In the genomic region with DNA sequence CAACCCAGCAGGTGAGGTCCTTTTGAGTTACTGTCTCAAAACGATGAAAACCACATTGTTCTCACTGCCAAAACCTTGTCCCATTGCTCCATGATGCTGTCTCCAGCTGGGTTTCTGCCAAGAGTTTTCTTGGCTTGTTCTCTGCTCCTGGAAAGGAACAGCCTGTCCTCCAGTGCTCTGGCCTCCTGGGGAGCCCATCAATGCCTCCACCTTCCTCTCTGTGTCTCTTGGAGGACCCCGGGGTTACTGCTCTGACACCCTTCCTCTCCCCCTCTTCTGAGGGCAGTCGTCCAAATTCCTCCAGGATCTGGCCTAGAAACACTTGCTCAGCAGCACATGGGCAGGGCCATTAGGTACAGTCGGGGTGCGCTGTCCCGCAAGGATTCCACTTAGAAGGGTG, we compare ENCODE assay signal across 13 cellular contexts.
DNase-seq lines count a peak whose midpoint lies in the region; ATAC-seq, FAIRE-seq and TF ChIP-seq lines count a peak whose summit lies in the region.
"Had no signal": no experiment of that assay in that cellular context is flagged by ENCODE, and none has a peak within 500 bp of the region (broad histone marks: within the 10 kb centered on the region; RNA-seq: fewer than 3 reads in every experiment).

No MANE protein-coding gene starts in this region.

- TF ChIP-seq CTCF in liver (IDR thresholded peaks at IDR 0.05; ENCODE audit: low read depth, low read length, missing input control) = no peak
- no peak for TF ChIP-seq CTCF in HepG2 (CRISPR knock-in tag; IDR thresholded peaks at IDR 0.05)
- no peak for TF ChIP-seq CTCF in type B pancreatic cell (conservative IDR thresholded peaks at IDR 0.05)

- TF ChIP-seq POLR2A in HepG2 (IDR thresholded peaks at IDR 0.05; ENCODE audit: insufficient read depth in 1 of 2, low read depth in 2 of 2, low read length in 2 of 2) = no peak

- in situ Hi-C loops in HepG2 (cut with HindIII; ENCODE audit: extremely low pct_ligation_motif_present, low pct_unique_long_range_greater_than_20kb) = no loop called here

- H3K27me3 ChIP-seq in liver (ENCODE audit: control insufficient read depth in 4 of 4, insufficient read depth in 4 of 4, low read length in 3 of 4) (peaks cover 0 to 3% (median 0%) of the 10 kb centered on the region in 4 donors), HepG2 (ENCODE audit: control insufficient read depth in 1 of 2, insufficient read depth in 2 of 2, low read length in 2 of 2) (peaks cover 0 to 23% of the 10 kb centered on the region in 2 experiments; a peak in 3 of 5 replicates)
- H3K27me3 ChIP-seq: SJCRH30 had no signal

- H3K9me3 ChIP-seq in liver (ENCODE audit: control insufficient read depth in 4 of 4, low read length in 3 of 4) (peaks cover 2 to 8% (median 3%) of the 10 kb centered on the region in 4 donors), HepG2 (ENCODE audit: low read length) (no peaks in the 10 kb centered on the region)

- no peaks in the 10 kb centered on the region for H3K79me2 ChIP-seq in HepG2 (ENCODE audit: insufficient read depth, low read length)

- H4K20me1 ChIP-seq in HepG2 (ENCODE audit: insufficient read depth, low read length) = no peaks in the 10 kb centered on the region; the same call in 1 of the 2 replicates

- FAIRE-seq in HepG2 (lab: Jason Lieb, UNC) = no peak

- H3K27ac Mint-ChIP-seq in type B pancreatic cell = no peak overlapping the region
- H3K27ac Mint-ChIP-seq: activated naive CD4-positive, alpha-beta T cell treated with anti-CD3 and anti-CD28 coated beads, Interleukin-2, amount 50 U/mL, for 72 hours; endodermal cell had no signal

- H3K4me1 Mint-ChIP-seq in type B pancreatic cell (ENCODE audit: unreplicated experiment) = peaks cover 12% of the 10 kb centered on the region

- no peaks in the 10 kb centered on the region for H3K4me1 ChIP-seq in liver (ENCODE audit: control insufficient read depth in 4 of 4, insufficient read depth in 4 of 4, low read length in 3 of 4)
- no peaks in the 10 kb centered on the region for H3K4me1 ChIP-seq in HepG2 (ENCODE audit: insufficient read depth, low read length)

- H3K36me3 Mint-ChIP-seq in type B pancreatic cell = no peaks in the 10 kb centered on the region
- H3K36me3 Mint-ChIP-seq: activated naive CD4-positive, alpha-beta T cell treated with anti-CD3 and anti-CD28 coated beads, Interleukin-2, amount 50 U/mL, for 72 hours had no signal

- H3K36me3 ChIP-seq in liver (ENCODE audit: control insufficient read depth in 4 of 4, insufficient read depth in 3 of 4, low read depth in 1 of 4, low read length in 3 of 4) (no peaks in the 10 kb centered on the region), HepG2 (replicated peaks in 1 of 2; ENCODE audit: control insufficient read depth in 1 of 2, insufficient read depth in 2 of 2, low read length in 2 of 2) (no peaks in the 10 kb centered on the region)
- H3K36me3 ChIP-seq: SJCRH30 had no signal

- H3K9me3 Mint-ChIP-seq in type B pancreatic cell = peaks cover 11% of the 10 kb centered on the region
- H3K9me3 Mint-ChIP-seq: activated naive CD4-positive, alpha-beta T cell treated with anti-CD3 and anti-CD28 coated beads, Interleukin-2, amount 50 U/mL, for 72 hours had no signal

- POLR2A ChIA-PET in HepG2 (lab: Yijun Ruan, JAX) = no interaction called here

- H3K4me3 ChIP-seq in liver (ENCODE audit: low read depth in 1 of 3, low read length in 3 of 3) (no peak overlapping the region), HepG2 (replicated peaks in 1 of 3; ENCODE audit: insufficient read depth in 1 of 3, low read depth in 2 of 3, low read length in 3 of 3) (no peak overlapping the region)
- H3K4me3 ChIP-seq: SJCRH30 had no signal

- H2AFZ ChIP-seq in HepG2 (ENCODE audit: low read length) = no peak overlapping the region

- no peak for TF ChIP-seq EP300 in HepG2 (IDR thresholded peaks at IDR 0.05; ENCODE audit: low read depth in 2 of 2, low read length in 2 of 2)
- no peak for TF ChIP-seq EP300 in HepG2 (CRISPR knock-in tag; IDR thresholded peaks at IDR 0.05; ENCODE audit: borderline replicate concordance)

- 56% methylated on average over 6 of the region's 6 CpGs for WGBS in liver
- 43% methylated on average over 6 of the region's 6 CpGs for WGBS in HepG2 (ENCODE audit: low lambda C conversion rate)

- intact Hi-C loops in HepG2 (cut with micrococcal nuclease; ENCODE audit: unreplicated experiment) = no loop called here
- intact Hi-C loops in Right ventricle myocardium superior (cut with DNase I) = loop anchor here (2.0 kb wide), 1 partner anchor 64 kb away; the partner anchor contains the start of gene RGMA

- CTCF ChIA-PET in HepG2 (lab: Yijun Ruan, JAX; ENCODE audit: low intra/inter-chr PET ratio, low total read pairs) = no interaction called here

- H3K9ac ChIP-seq in liver (ENCODE audit: low read depth in 1 of 2, low read length in 2 of 2) (no peak overlapping the region), HepG2 (ENCODE audit: insufficient read depth, low read depth, low read length) (no peak overlapping the region)

- TF ChIP-seq RAD21 in liver (IDR thresholded peaks at IDR 0.05) = no peak
- no peak for TF ChIP-seq RAD21 in HepG2 (CRISPR knock-in tag; IDR thresholded peaks at IDR 0.05)

- no peak overlapping the region for H3K4me2 ChIP-seq in HepG2 (ENCODE audit: low read depth, low read length)

- ATAC-seq in HepG2 (no peak), Right ventricle myocardium superior (ENCODE audit: poor library complexity) (peak; percentile 93), GM21576 (IDR thresholded peaks at IDR 0.05; ENCODE audit: unreplicated experiment) (no peak)

- DNase-seq in HepG2 (ENCODE audit: low spot score) (no peak), Right ventricle myocardium superior (peak; percentile 78), occipital lobe (lab: John Stamatoyannopoulos, UW) (peak; percentile 21), type B pancreatic cell (ENCODE audit: extremely low spot score, unreplicated experiment) (no peak)
- DNase-seq in activated CD4-positive, alpha-beta T cell treated with anti-CD3 and anti-CD28 coated beads for 1 hour = no peak
- no peak for DNase-seq in stimulated activated CD4-positive, alpha-beta T cell treated with anti-CD3 and anti-CD28 coated beads, Interleukin-4, amount 100 ng/mL, for 4 hours
- DNase-seq: endodermal cell; NCI-H524 treated with DMSO at 0.1 percent for 48 hours; stimulated activated CD4-positive, alpha-beta T cell treated with anti-CD3 and anti-CD28 coated beads, Interleukin-2, amount 100 ng/mL, for 24 hours had no signal

- BruUV-seq in HepG2 (replicated peaks; lab: Mats Ljungman, UMichigan) = no TSS peak

- H3K27ac ChIP-seq in liver (ENCODE audit: low read depth in 1 of 2, low read length in 2 of 2) (no peak overlapping the region), HepG2 (ENCODE audit: extremely low read length, insufficient read depth, low read length) (no peak overlapping the region)
- H3K27ac ChIP-seq: SJCRH30 had no signal

- no peak overlapping the region for H3K4me3 Mint-ChIP-seq in type B pancreatic cell
- H3K4me3 Mint-ChIP-seq: endodermal cell had no signal

- no peaks in the 10 kb centered on the region for H3K27me3 Mint-ChIP-seq in type B pancreatic cell

TF ChIP-seq in liver, 16 proteins besides CTCF, POLR2A, EP300 and RAD21:
- TF ChIP-seq FOXA2 (IDR thresholded peaks at IDR 0.05) = no peak
- TF ChIP-seq SP1 (IDR thresholded peaks at IDR 0.05) = peak; percentile 19
- peak; percentile 76 for TF ChIP-seq NR2F2 (IDR thresholded peaks at IDR 0.05)
- TF ChIP-seq HNF4G (IDR thresholded peaks at IDR 0.05) = no peak

TF ChIP-seq in HepG2, 621 proteins besides CTCF, POLR2A, EP300 and RAD21 (continues in another document):
- TF ChIP-seq TBX2 (CRISPR knock-in tag; IDR thresholded peaks at IDR 0.05; ENCODE audit: borderline replicate concordance) = no peak
- no peak for TF ChIP-seq ZNF101 (CRISPR knock-in tag; IDR thresholded peaks at IDR 0.05; ENCODE audit: borderline replicate concordance, low read depth)
- no peak for TF ChIP-seq SNAPC2 (CRISPR knock-in tag; IDR thresholded peaks at IDR 0.05)
- no peak for TF ChIP-seq SNAPC4 (CRISPR knock-in tag; IDR thresholded peaks at IDR 0.05)
- TF ChIP-seq ZSCAN29 (CRISPR knock-in tag; conservative IDR thresholded peaks at IDR 0.05) = no peak
- no peak for TF ChIP-seq KDM5A (IDR thresholded peaks at IDR 0.05; ENCODE audit: borderline replicate concordance, low read length)
- TF ChIP-seq, protein P1, sequence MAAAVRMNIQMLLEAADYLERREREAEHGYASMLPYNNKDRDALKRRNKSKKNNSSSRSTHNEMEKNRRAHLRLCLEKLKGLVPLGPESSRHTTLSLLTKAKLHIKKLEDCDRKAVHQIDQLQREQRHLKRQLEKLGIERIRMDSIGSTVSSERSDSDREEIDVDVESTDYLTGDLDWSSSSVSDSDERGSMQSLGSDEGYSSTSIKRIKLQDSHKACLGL (CRISPR knock-in tag; IDR thresholded peaks at IDR 0.05) = no peak
- no peak for TF ChIP-seq ZMYM2 (CRISPR knock-in tag; IDR thresholded peaks at IDR 0.05)

Comparison
In these comparisons a context has a peak if more than half of its experiments do, and no peak if none do; other contexts are left out.
1. DNase-seq: peak in Right ventricle myocardium superior (single experiment) and occipital lobe (single experiment); none in HepG2 (single experiment), activated CD4-positive, alpha-beta T cell treated with anti-CD3 and anti-CD28 coated beads for 1 hour (single experiment), stimulated activated CD4-positive, alpha-beta T cell treated with anti-CD3 and anti-CD28 coated beads, Interleukin-4, amount 100 ng/mL, for 4 hours (0 of 2) and type B pancreatic cell (single experiment).